8 cellular contexts compared by ENCODE assay signal in the genomic region with DNA sequence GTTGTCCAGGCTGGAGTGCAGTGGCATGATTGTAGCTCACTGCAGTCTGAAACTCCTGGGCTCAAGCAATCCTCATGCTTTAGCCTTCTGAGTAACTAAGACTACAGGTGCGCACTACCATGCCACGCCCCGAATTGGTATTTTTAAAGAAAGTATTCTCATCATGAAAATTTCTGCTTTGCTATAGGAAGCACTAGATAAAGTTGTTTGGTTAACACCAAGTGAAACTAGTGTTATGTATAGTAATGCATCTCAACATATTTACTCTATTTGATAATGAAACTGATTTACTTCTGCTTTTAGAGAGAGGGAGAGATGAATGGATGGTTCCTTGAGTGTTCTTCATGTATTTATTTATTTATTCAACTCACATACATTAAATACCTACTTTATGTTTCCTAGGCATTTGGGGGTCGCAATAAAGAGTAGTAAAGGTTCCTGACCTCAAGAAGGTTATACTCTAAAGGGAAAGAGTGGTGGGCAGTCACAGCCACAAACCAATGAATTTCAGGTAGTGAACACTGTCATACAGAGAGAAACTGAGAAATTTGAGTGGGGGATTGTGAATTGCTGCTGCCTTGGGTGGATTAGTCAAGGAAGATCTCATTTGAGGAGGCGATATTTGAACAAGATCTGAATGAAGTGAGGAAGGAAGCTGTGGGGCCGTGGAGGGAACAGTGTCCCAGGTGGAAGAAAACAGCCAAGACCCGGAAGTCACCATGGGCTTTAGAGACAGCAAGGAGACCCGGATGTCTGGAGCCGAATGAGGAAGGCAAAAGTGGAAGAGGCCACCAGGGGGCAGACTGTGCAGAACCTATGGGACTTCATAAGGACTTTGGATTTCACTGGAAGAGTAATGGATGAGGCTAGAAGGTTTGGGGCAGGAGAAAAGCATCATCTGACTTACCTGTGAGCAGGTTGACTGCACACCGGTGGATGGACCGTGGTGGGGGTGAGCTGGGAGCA.
DNase-seq lines count a peak whose midpoint lies in the region; ATAC-seq and TF ChIP-seq lines count a peak whose summit lies in the region.

No MANE protein-coding gene starts in this region.

- DNase-seq in A673 (ENCODE audit: low spot score) (peak; percentile 77), GM12864 (ENCODE audit: low read depth) (peak; percentile 60), NB4 (ENCODE audit: low read depth) (peak; percentile 75), fibroblast of the aortic adventitia (ENCODE audit: low read depth) (peak; percentile 43), psoas muscle (peak; percentile 19 to 57), middle frontal gyrus (ENCODE audit: extremely low spot score, low spot score) (no peak)
- DNase-seq in activated CD8-positive, alpha-beta memory T cell treated with anti-CD3 and anti-CD28 coated beads, Interleukin-2, amount 10 ng/mL, durations not matched to agents 7 days and 5 days: peak; percentile 48

- no peaks in the 10 kb centered on the region for H3K9me3 ChIP-seq in A673 (ENCODE audit: low read depth, low read length, poor library complexity, severe bottlenecking)
- H3K9me3 ChIP-seq in psoas muscle: no peaks in the 10 kb centered on the region

- peaks cover 18% of the 10 kb centered on the region for H3K27me3 Mint-ChIP-seq in activated CD8-positive, alpha-beta memory T cell treated with anti-CD3 and anti-CD28 coated beads, Interleukin-2, amount 10 ng/mL, durations not matched to agents 7 days and 5 days

- H3K27ac ChIP-seq in A673 (ENCODE audit: low read depth, low read length, poor library complexity, severe bottlenecking): no peak overlapping the region
- no peak overlapping the region for H3K27ac ChIP-seq in psoas muscle

- peaks cover 15% of the 10 kb centered on the region for H3K4me1 Mint-ChIP-seq in activated CD8-positive, alpha-beta memory T cell treated with anti-CD3 and anti-CD28 coated beads, Interleukin-2, amount 10 ng/mL, durations not matched to agents 7 days and 5 days

- TF ChIP-seq POLR2A in NB4 (IDR thresholded peaks at IDR 0.05; ENCODE audit: extremely low read depth, insufficient read length): no peak

- H3K27ac Mint-ChIP-seq in activated CD8-positive, alpha-beta memory T cell treated with anti-CD3 and anti-CD28 coated beads, Interleukin-2, amount 10 ng/mL, durations not matched to agents 7 days and 5 days: no peak overlapping the region

- no peaks in the 10 kb centered on the region for H3K9me3 Mint-ChIP-seq in activated CD8-positive, alpha-beta memory T cell treated with anti-CD3 and anti-CD28 coated beads, Interleukin-2, amount 10 ng/mL, durations not matched to agents 7 days and 5 days (ENCODE audit: low read depth)

- no TSS peak for BruUV-seq in A673 (replicated peaks; lab: Mats Ljungman, UMichigan)

- H3K36me3 Mint-ChIP-seq in activated CD8-positive, alpha-beta memory T cell treated with anti-CD3 and anti-CD28 coated beads, Interleukin-2, amount 10 ng/mL, durations not matched to agents 7 days and 5 days: no peaks in the 10 kb centered on the region

- H3K27me3 ChIP-seq in A673 (replicated peaks; ENCODE audit: insufficient read depth, low read depth, low read length, poor library complexity) (no peaks in the 10 kb centered on the region), psoas muscle (ENCODE audit: insufficient read depth in 3 of 3, low read length in 2 of 3) (no peaks in the 10 kb centered on the region)

- no peak overlapping the region for H3K4me3 ChIP-seq in A673 (ENCODE audit: low read depth, low read length, poor library complexity, severe bottlenecking)
- H3K4me3 ChIP-seq in GM12864 (ENCODE audit: low read depth, low read length): peak overlapping the region; percentile 6; the same call in 1 of the 2 replicates
- H3K4me3 ChIP-seq in NB4 (ENCODE audit: low read depth, low read length): no peak overlapping the region
- H3K4me3 ChIP-seq in fibroblast of the aortic adventitia (ENCODE audit: low read depth, low read length): no peak overlapping the region
- H3K4me3 ChIP-seq in psoas muscle: no peak overlapping the region

- ATAC-seq in HG02571 (IDR thresholded peaks at IDR 0.05; ENCODE audit: unreplicated experiment) (peak; percentile 59), psoas muscle (no peak)
- ATAC-seq in activated CD8-positive, alpha-beta memory T cell treated with anti-CD3 and anti-CD28 coated beads, Interleukin-2, amount 10 ng/mL, durations not matched to agents 7 days and 5 days: no peak

- WGBS in psoas muscle, 3 donors: 81 to 90% (median 86%) methylated on average over 11 of the region's 11 CpGs

- TF ChIP-seq CTCF in A673 (conservative IDR thresholded peaks at IDR 0.05; ENCODE audit: low read depth, low read length) (peak; percentile 76), GM12864 (IDR thresholded peaks at IDR 0.05; ENCODE audit: low read depth, low read length, missing control alignments) (peak; percentile 74), NB4 (IDR thresholded peaks at IDR 0.05; ENCODE audit: low read depth, low read length) (peak; percentile 76), fibroblast of the aortic adventitia (IDR thresholded peaks at IDR 0.05; ENCODE audit: insufficient read depth, low read length) (peak; percentile 56), psoas muscle (IDR thresholded peaks at IDR 0.05) (peak; percentile 17)

- H3K4me1 ChIP-seq in A673 (ENCODE audit: insufficient read depth, low read length, poor library complexity, severe bottlenecking): peaks cover 8% of the 10 kb centered on the region
- no peaks in the 10 kb centered on the region for H3K4me1 ChIP-seq in psoas muscle

- intact Hi-C loops in A673 (cut with micrococcal nuclease; ENCODE audit: unreplicated experiment) (loop anchor here (10.0 kb wide), 1 partner anchor 333 kb away; no protein-coding TSS in a partner anchor), psoas muscle (cut with DNase I) (no loop called here)

- no peaks in the 10 kb centered on the region for H3K36me3 ChIP-seq in A673 (ENCODE audit: insufficient read depth, low read length, poor library complexity, severe bottlenecking)
- H3K36me3 ChIP-seq in psoas muscle (ENCODE audit: insufficient read depth in 1 of 2, low read depth in 1 of 2): no peaks in the 10 kb centered on the region

- POLR2A ChIA-PET in A673 (lab: Charles Lee; ENCODE audit: low non-redundant PET): interaction anchor here (0.6 kb wide), 1 partner anchor 345 kb away, joined by 12 read pairs; no protein-coding TSS in a partner anchor

- CTCF ChIA-PET in A673 (lab: Charles Lee): interaction anchor here (0.7 kb wide), 1 partner anchor 1582 kb away, joined by 3 read pairs; no protein-coding TSS in a partner anchor
- CTCF ChIA-PET in activated CD8-positive, alpha-beta memory T cell treated with anti-CD3 and anti-CD28 coated beads, Interleukin-2, amount 10 ng/mL, durations not matched to agents 7 days and 5 days (lab: Charles Lee): interaction anchor here (0.8 to 2.1 kb wide), 5 partner anchors 8 to 859 kb away, joined by 3 to 7 read pairs (median 3); no protein-coding TSS in a partner anchor

- no peak overlapping the region for H3K4me3 Mint-ChIP-seq in activated CD8-positive, alpha-beta memory T cell treated with anti-CD3 and anti-CD28 coated beads, Interleukin-2, amount 10 ng/mL, durations not matched to agents 7 days and 5 days

Comparison
In these comparisons a context has a peak if more than half of its experiments do, and no peak if none do; other contexts are left out.
1. CTCF ChIP-seq: peak in every context shown above with its lines; median percentile 76 in A673; 76 in NB4; 74 in GM12864; 56 in fibroblast of the aortic adventitia; 17 in psoas muscle.